ENCODE assay signal across 1 cellular context in the genomic region with DNA sequence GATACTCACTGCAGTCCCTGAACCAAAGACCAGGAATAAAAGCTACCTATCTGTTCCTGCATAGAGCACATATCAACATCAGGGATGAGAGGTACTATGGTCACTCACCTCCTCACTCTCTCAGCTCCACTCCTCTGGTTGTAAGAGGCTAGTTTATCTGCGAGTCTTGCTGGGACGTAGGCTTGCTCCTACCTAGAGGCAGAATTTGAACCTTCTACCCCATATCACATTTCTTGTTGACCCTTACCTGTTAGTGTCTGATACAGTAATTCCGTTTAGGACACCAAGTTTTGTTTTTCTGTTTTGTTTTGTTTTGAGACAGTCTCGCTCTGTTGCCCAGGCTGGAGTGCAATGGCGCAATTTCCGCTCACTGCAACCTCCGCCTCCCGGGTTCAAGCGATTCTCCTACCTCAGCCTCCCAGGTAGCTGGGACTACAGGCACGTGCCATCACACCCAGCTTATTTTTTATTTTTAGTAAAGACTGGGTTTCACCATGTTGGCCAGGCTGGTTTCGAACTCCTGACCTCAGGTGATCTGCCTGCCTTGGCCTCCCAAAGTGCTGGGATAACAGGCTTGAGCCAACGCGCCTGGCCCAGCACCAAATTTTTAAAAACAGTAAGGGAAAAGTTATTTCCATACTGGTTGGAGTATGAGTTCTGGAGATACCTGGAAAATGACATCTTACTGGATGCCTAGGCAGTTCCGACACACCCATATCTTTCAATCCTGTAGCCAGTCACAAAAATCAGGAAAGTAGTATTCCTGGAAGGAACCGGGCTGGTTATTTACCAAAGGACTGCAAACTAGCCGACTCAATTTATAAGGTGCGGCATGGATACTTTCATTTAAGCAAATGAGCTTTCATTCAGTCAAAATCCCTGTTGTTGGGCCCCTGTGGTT.
TF ChIP-seq lines count a peak whose summit lies in the region.

No MANE protein-coding gene starts in this region.

TF ChIP-seq in HEK293, 187 proteins besides CTCF, POLR2A, EP300 and RAD21 (continued from another document):
- TF ChIP-seq, protein P1, sequence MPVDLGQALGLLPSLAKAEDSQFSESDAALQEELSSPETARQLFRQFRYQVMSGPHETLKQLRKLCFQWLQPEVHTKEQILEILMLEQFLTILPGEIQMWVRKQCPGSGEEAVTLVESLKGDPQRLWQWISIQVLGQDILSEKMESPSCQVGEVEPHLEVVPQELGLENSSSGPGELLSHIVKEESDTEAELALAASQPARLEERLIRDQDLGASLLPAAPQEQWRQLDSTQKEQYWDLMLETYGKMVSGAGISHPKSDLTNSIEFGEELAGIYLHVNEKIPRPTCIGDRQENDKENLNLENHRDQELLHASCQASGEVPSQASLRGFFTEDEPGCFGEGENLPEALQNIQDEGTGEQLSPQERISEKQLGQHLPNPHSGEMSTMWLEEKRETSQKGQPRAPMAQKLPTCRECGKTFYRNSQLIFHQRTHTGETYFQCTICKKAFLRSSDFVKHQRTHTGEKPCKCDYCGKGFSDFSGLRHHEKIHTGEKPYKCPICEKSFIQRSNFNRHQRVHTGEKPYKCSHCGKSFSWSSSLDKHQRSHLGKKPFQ (tag by site-specific recombination; IDR thresholded peaks at IDR 0.05) = no peak
- TF ChIP-seq ZNF571 (tag by site-specific recombination; IDR thresholded peaks at IDR 0.05) (no peak), ZXDB (tag by site-specific recombination; IDR thresholded peaks at IDR 0.05) (no peak)
